In the genomic region with DNA sequence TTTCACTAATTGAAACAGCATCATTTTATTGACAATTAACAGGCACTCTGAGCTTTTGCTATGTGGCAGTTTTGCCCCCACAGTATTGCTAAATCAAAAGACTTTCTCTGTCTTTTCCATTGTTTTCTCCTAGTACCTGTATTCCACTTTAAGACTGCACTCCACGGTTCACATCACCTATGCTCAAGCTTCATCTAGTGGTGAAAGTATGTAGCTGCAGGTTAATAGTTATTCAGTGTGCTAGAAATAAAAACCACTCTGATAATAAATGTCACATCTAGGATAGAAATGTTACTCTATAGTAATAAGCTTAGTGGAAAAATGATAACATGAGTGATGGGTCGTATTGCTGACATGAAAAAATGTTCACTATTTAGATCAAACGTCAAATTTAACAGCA, we compare ENCODE assay signal across 8 cellular contexts. TPM values are rescaled to one million over a fixed set of nuclear protein-coding genes. Genes with fewer than 3 reads are reported as not detected.
DNase-seq lines count a peak whose midpoint lies in the region; FAIRE-seq and TF ChIP-seq lines count a peak whose summit lies in the region.

No MANE protein-coding gene starts in this region.

- CTCF ChIA-PET in HEK293 (lab: Yijun Ruan, JAX): interaction anchor here (0.5 to 2.5 kb wide), 19 partner anchors 9 to 1633 kb away, joined by 3 to 14 read pairs (median 3); partner anchors contain the start of genes ARL6IP6 and PRPF40A

- H3K9me3 ChIP-seq in HEK293 (ENCODE audit: control insufficient read depth, insufficient read depth, low read depth, low read length) (no peaks in the 10 kb centered on the region), thyroid gland (no peaks in the 10 kb centered on the region), suprapubic skin (no peaks in the 10 kb centered on the region)

- no peak overlapping the region for H3K4me3 ChIP-seq in HEK293 (ENCODE audit: low read depth, low read length)
- no peak overlapping the region for H3K4me3 ChIP-seq in thyroid gland (replicated peaks in 1 of 3)
- no peak overlapping the region for H3K4me3 ChIP-seq in suprapubic skin

- WGBS in thyroid gland, 2 donors: 66 to 69% methylated on average over 3 of the region's 3 CpGs
- WGBS in suprapubic skin: 52% methylated on average over 3 of the region's 3 CpGs

- H3K36me3 ChIP-seq in HEK293 (ENCODE audit: control insufficient read depth in 2 of 2, insufficient read depth in 1 of 2, low read length in 2 of 2) (peaks cover 11 to 31% of the 10 kb centered on the region in 2 experiments; a peak in 2 of 3 replicates), thyroid gland (no peaks in the 10 kb centered on the region), suprapubic skin (peaks cover 10% of the 10 kb centered on the region)

- TF ChIP-seq EP300 in suprapubic skin (IDR thresholded peaks at IDR 0.05): no peak

- TF ChIP-seq CTCF in HEK293 (tag by site-specific recombination; IDR thresholded peaks at IDR 0.05): no peak
- TF ChIP-seq CTCF in thyroid gland (IDR thresholded peaks at IDR 0.05): peak in 5 of 6 experiments; percentile 37 to 64 (median 46)
- peak in 1 of 2 donors; percentile 34 for TF ChIP-seq CTCF in suprapubic skin (IDR thresholded peaks at IDR 0.05)

- DNase-seq in GM12891 (ENCODE audit: insufficient read length, low spot score) (no peak), NCI-H2171 treated with DMSO at 0.1 percent for 48 hours (lab: John Stamatoyannopoulos, UW) (peak; percentile 48), thyroid gland (no peak), mucosa of gallbladder (ENCODE audit: low spot score) (no peak), suprapubic skin (ENCODE audit: low spot score in 2 of 2) (no peak)
- no peak for DNase-seq in central memory CD4-positive, alpha-beta T cell

- intact Hi-C loops in thyroid gland (cut with DNase I): no loop called here

- POLR2A ChIA-PET in HEK293 (lab: Yijun Ruan, JAX): no interaction called here

- TF ChIP-seq POLR2A in GM12891 (IDR thresholded peaks at IDR 0.05; ENCODE audit: low read depth, low read length): no peak
- TF ChIP-seq POLR2A in thyroid gland (IDR thresholded peaks at IDR 0.05): no peak
- TF ChIP-seq POLR2A in suprapubic skin (IDR thresholded peaks at IDR 0.05): no peak

- H3K27me3 ChIP-seq in thyroid gland (no peaks in the 10 kb centered on the region), suprapubic skin (no peaks in the 10 kb centered on the region)

- H3K27ac ChIP-seq in HEK293 (ENCODE audit: extremely low read depth, low read depth, low read length): no peak overlapping the region
- H3K27ac ChIP-seq in thyroid gland: no peak overlapping the region
- no peak overlapping the region for H3K27ac ChIP-seq in suprapubic skin

- H3K4me1 ChIP-seq in HEK293 (ENCODE audit: control insufficient read depth, insufficient read depth, low read length) (no peaks in the 10 kb centered on the region), thyroid gland (no peaks in the 10 kb centered on the region), suprapubic skin (no peaks in the 10 kb centered on the region)

- FAIRE-seq in GM12891 (lab: Jason Lieb, UNC) (peak; percentile 90), endometrium (lab: Jason Lieb, UNC) (peak; percentile 23)

TF ChIP-seq in GM12891, 5 proteins besides CTCF, POLR2A, EP300 and RAD21:
- TF ChIP-seq TAF1 (IDR thresholded peaks at IDR 0.05; ENCODE audit: low read depth, low read length): no peak
- TF ChIP-seq PAX5 (IDR thresholded peaks at IDR 0.05; ENCODE audit: insufficient read depth, low read length, severe bottlenecking): no peak
- no peak for TF ChIP-seq POU2F2 (IDR thresholded peaks at IDR 0.05; ENCODE audit: low read depth, low read length)
- TF ChIP-seq SPI1 (IDR thresholded peaks at IDR 0.05; ENCODE audit: low read depth, low read length): no peak
- TF ChIP-seq POLR2AphosphoS5 (IDR thresholded peaks at IDR 0.05; ENCODE audit: low read depth, low read length): no peak

TF ChIP-seq in HEK293, 187 proteins besides CTCF, POLR2A, EP300 and RAD21:
- TF ChIP-seq ZNF473 (tag by site-specific recombination; IDR thresholded peaks at IDR 0.05) (no peak), ZNF792 (tag by site-specific recombination; IDR thresholded peaks at IDR 0.05) (no peak), ZNF654 (tag by site-specific recombination; IDR thresholded peaks at IDR 0.05; ENCODE audit: low read depth) (peak; percentile 39)

RNA-seq across cellular contexts. Expression of gene ARL6IP6, which starts 24.6 kb away (rescaled TPM):
- polyA plus RNA-seq in GM12891 (2012; ENCODE audit: low read depth, missing spikeins): 9.0 TPM
- 10 to 100 TPM; 12.4 to 19.9 (median 14.0) TPM for total RNA-seq in thyroid gland
- total RNA-seq in mucosa of gallbladder: 11.4 TPM
- 10 to 100 TPM; 18.6 to 43.9 (median 31.3) TPM for total RNA-seq in suprapubic skin

RNA-seq across cellular contexts. Expression of gene PRPF40A, which starts 25.7 kb away (rescaled TPM):
- polyA plus RNA-seq in GM12891 (2012; ENCODE audit: low read depth, missing spikeins): 58.1 TPM
- total RNA-seq in thyroid gland (100 to 1,000 TPM in 2 of 4 donors, 10 to 100 TPM in 2; 86.8 to 147 (median 102) TPM), mucosa of gallbladder (59.2 TPM), suprapubic skin (100 to 1,000 TPM in 1 of 4 donors, 10 to 100 TPM in 3; 66.4 to 109 (median 82.8) TPM)
